19 cellular contexts compared by ENCODE assay signal in the genomic region with DNA sequence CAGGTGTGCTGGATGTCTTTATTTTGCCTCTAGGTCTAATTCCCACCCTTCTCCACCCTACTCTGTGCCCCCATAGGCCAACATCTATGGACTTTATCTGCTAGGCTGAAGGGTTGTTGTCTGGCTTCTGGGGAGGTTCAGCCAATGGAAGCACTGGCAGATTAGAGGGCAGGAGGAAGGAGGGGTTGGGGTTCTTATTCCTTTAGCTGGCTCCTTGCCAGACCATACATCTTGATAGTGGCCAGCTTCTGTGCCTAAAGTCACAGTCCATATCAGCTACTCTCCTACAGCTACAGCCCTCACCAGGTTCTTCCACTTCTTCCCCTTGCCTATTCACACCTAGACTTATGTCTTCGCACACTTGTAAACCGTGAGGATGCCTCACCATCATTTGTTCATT. TPM values are rescaled to one million over a fixed set of nuclear protein-coding genes. Genes with fewer than 3 reads are reported as not detected.
"Had no signal": no experiment of that assay in that cellular context is flagged by ENCODE, and none has a peak within 500 bp of the region (broad histone marks: within the 10 kb centered on the region; RNA-seq: fewer than 3 reads in every experiment).

No MANE protein-coding gene starts in this region.

- H3K4me1 ChIP-seq: breast epithelium, Peyer's patch, SJSA1 had no signal

- H3K27ac ChIP-seq: breast epithelium, Peyer's patch, RWPE1, SJSA1 had no signal

- H3K27me3 ChIP-seq: breast epithelium, Peyer's patch, SJSA1 had no signal

- H3K36me3 ChIP-seq: breast epithelium, Peyer's patch, SJSA1 had no signal

- DNase-seq: activated CD4-positive, alpha-beta T cell treated with anti-CD3 and anti-CD28 coated beads for 4 hours; activated CD8-positive, alpha-beta memory T cell treated with anti-CD3 and anti-CD28 coated beads, Interleukin-2, amount 50 U/mL, for 4 hours; activated CD8-positive, alpha-beta T cell treated with anti-CD3 and anti-CD28 coated beads for 36 hours; aorta; KG1; NCI-H1092; NCI-H1417; NCI-H1694; NCI-H2029; NCI-H446; NK-92 treated with Interleukin-12 subunit alpha and Interleukin-12 subunit beta, amount 100 ng/mL, for 24 hours; Peyer's patch; Right ventricle myocardium superior; T-helper 17 cell; T-helper 9 cell had no signal

- H3K4me3 ChIP-seq: breast epithelium, Peyer's patch, SJSA1 had no signal

- ATAC-seq: activated CD4-positive, CD25-positive, alpha-beta regulatory T cell treated with anti-CD3 and anti-CD28 coated beads, Interleukin-2, amount 50 U/mL, for 24 hours; activated CD8-positive, alpha-beta T cell treated with anti-CD3 and anti-CD28 coated beads for 36 hours; T-helper 17 cell had no signal

- H3K9me3 ChIP-seq: breast epithelium, Peyer's patch, SJSA1 had no signal

RNA-seq across cellular contexts. Expression of a gene that starts 41.1 kb away (rescaled TPM):
- total RNA-seq: activated CD8-positive, alpha-beta T cell treated with anti-CD3 and anti-CD28 coated beads for 36 hours; SJSA1; T-helper 17 cell had no signal
- polyA plus RNA-seq: aorta had no signal
